Comparison of ENCODE assay signal across 11 cellular contexts in genomic region chr1:116232989-116233514, GRCh38.
DNase-seq lines count a peak whose midpoint lies in the region; ATAC-seq and TF ChIP-seq lines count a peak whose summit lies in the region.
"Had no signal": no experiment of that assay in that cellular context is flagged by ENCODE, and none has a peak within 500 bp of the region (broad histone marks: within the 10 kb centered on the region; RNA-seq: fewer than 3 reads in every experiment).

No MANE protein-coding gene starts in this region.

- peaks cover 4% of the 10 kb centered on the region for H3K4me1 Mint-ChIP-seq in activated naive CD8-positive, alpha-beta T cell treated with anti-CD3 and anti-CD28 coated beads, Interleukin-2, amount 50 U/mL, for 24 hours
- H3K4me1 Mint-ChIP-seq in nephron progenitor cell = peaks cover 34% of the 10 kb centered on the region

- no peak overlapping the region for H3K27ac ChIP-seq in spleen
- H3K27ac ChIP-seq: colonic mucosa had no signal

- H3K4me3 ChIP-seq in spleen = no peak overlapping the region
- H3K4me3 ChIP-seq: colonic mucosa had no signal

- DNase-seq in NCI-H510A treated with DMSO at 0.1 percent for 48 hours (lab: John Stamatoyannopoulos, UW) (peak; percentile 35), NCI-H510A (lab: John Stamatoyannopoulos, UW) (no peak), nephron progenitor cell (no peak), posterior vena cava (ENCODE audit: low spot score) (no peak), spleen (no peak)
- no peak for DNase-seq in activated naive CD8-positive, alpha-beta T cell treated with anti-CD3 and anti-CD28 coated beads, Interleukin-2, amount 50 U/mL, for 24 hours
- DNase-seq: colonic mucosa, islet precursor cell, NCI-H2029 had no signal

- 30 to 45% (median 44%) methylated on average over 2 of the region's 2 CpGs for WGBS in spleen, 5 donors

- no peaks in the 10 kb centered on the region for H3K4me1 ChIP-seq in spleen
- H3K4me1 ChIP-seq: colonic mucosa had no signal

- no peak overlapping the region for H3K27ac Mint-ChIP-seq in activated naive CD8-positive, alpha-beta T cell treated with anti-CD3 and anti-CD28 coated beads, Interleukin-2, amount 50 U/mL, for 24 hours
- peak overlapping the region; percentile 90 for H3K27ac Mint-ChIP-seq in nephron progenitor cell

- TF ChIP-seq POLR2A in spleen (IDR thresholded peaks at IDR 0.05) = no peak

- H3K27me3 ChIP-seq in spleen (replicated peaks in 1 of 7) = no peaks in the 10 kb centered on the region
- H3K27me3 ChIP-seq: colonic mucosa had no signal

- no peaks in the 10 kb centered on the region for H3K27me3 Mint-ChIP-seq in activated naive CD8-positive, alpha-beta T cell treated with anti-CD3 and anti-CD28 coated beads, Interleukin-2, amount 50 U/mL, for 24 hours
- H3K27me3 Mint-ChIP-seq in nephron progenitor cell (ENCODE audit: low read depth, poor library complexity) = peaks cover 9% of the 10 kb centered on the region

- H3K36me3 ChIP-seq in spleen = no peaks in the 10 kb centered on the region
- H3K36me3 ChIP-seq: colonic mucosa had no signal

- H3K9me3 ChIP-seq in spleen = no peaks in the 10 kb centered on the region
- H3K9me3 ChIP-seq: colonic mucosa had no signal

- intact Hi-C loops in posterior vena cava (cut with DNase I) = no loop called here
- intact Hi-C loops in spleen (cut with DNase I; ENCODE audit: low total_unique reads) = no loop called here

- peak; percentile 55 for ATAC-seq in HG03469 (IDR thresholded peaks at IDR 0.05; ENCODE audit: unreplicated experiment)
- peak; percentile 59 for ATAC-seq in activated naive CD8-positive, alpha-beta T cell treated with anti-CD3 and anti-CD28 coated beads, Interleukin-2, amount 50 U/mL, for 24 hours
- no peak for ATAC-seq in GM18517 (IDR thresholded peaks at IDR 0.05; ENCODE audit: unreplicated experiment)

- no peaks in the 10 kb centered on the region for H3K36me3 Mint-ChIP-seq in activated naive CD8-positive, alpha-beta T cell treated with anti-CD3 and anti-CD28 coated beads, Interleukin-2, amount 50 U/mL, for 24 hours (ENCODE audit: low read depth)
- no peaks in the 10 kb centered on the region for H3K36me3 Mint-ChIP-seq in nephron progenitor cell (ENCODE audit: low read depth)

- no peak for TF ChIP-seq CTCF in nephron progenitor cell (IDR thresholded peaks at IDR 0.05)
- peak in 1 of 11 experiments; percentile 21 for TF ChIP-seq CTCF in spleen (IDR thresholded peaks at IDR 0.05 in 8 of 11, conservative IDR thresholded peaks at IDR 0.05 in 3 of 11)

- H3K4me3 Mint-ChIP-seq in activated naive CD8-positive, alpha-beta T cell treated with anti-CD3 and anti-CD28 coated beads, Interleukin-2, amount 50 U/mL, for 24 hours = no peak overlapping the region
- H3K4me3 Mint-ChIP-seq in nephron progenitor cell = no peak overlapping the region

- H3K9me3 Mint-ChIP-seq in activated naive CD8-positive, alpha-beta T cell treated with anti-CD3 and anti-CD28 coated beads, Interleukin-2, amount 50 U/mL, for 24 hours = no peaks in the 10 kb centered on the region
- H3K9me3 Mint-ChIP-seq in nephron progenitor cell = peaks cover 3% of the 10 kb centered on the region
